15 cellular contexts compared by ENCODE assay signal in genomic region chr17:80917716-80918560, GRCh38.
"Had no signal": no experiment of that assay in that cellular context is flagged by ENCODE, and none has a peak within 500 bp of the region (broad histone marks: within the 10 kb centered on the region; RNA-seq: fewer than 3 reads in every experiment).

No MANE protein-coding gene starts in this region.

- H2AFZ ChIP-seq: hepatocyte had no signal

- H3K27me3 ChIP-seq: body of pancreas, hepatocyte, tibial nerve had no signal

- H3K4me1 ChIP-seq: body of pancreas, lower lobe of right lung had no signal

- H3K4me1 Mint-ChIP-seq: activated naive CD4-positive, alpha-beta T cell treated with anti-CD3 and anti-CD28 coated beads, Interleukin-2, amount 50 U/mL, for 24 hours; central memory CD8-positive, alpha-beta T cell; mesothelial cell of epicardium had no signal

- H3K9me3 ChIP-seq: body of pancreas, lower lobe of right lung, tibial nerve had no signal

- H3K27ac Mint-ChIP-seq: activated naive CD4-positive, alpha-beta T cell treated with anti-CD3 and anti-CD28 coated beads, Interleukin-2, amount 50 U/mL, for 24 hours; activated T-helper 1 cell treated with anti-CD3 and anti-CD28 coated beads, Interleukin-12 subunit alpha, Interleukin-12 subunit beta, Interleukin-2, Interleukin-4 antibody, amounts not matched to agents 30 ng/mL and 10 ng/mL and 1 ng/mL, durations not matched to agents 14 hours and 24 hours and 36 hours; dendritic cell treated with granulocyte-macrophage colony-stimulating factor and Interleukin-4, amounts not matched to agents 40 ng/mL and 50 ng/mL, for 4 days; mesothelial cell of epicardium had no signal

- H3K9me3 Mint-ChIP-seq: activated naive CD4-positive, alpha-beta T cell treated with anti-CD3 and anti-CD28 coated beads, Interleukin-2, amount 50 U/mL, for 24 hours; activated T-helper 1 cell treated with anti-CD3 and anti-CD28 coated beads, Interleukin-12 subunit alpha, Interleukin-12 subunit beta, Interleukin-2, Interleukin-4 antibody, amounts not matched to agents 30 ng/mL and 10 ng/mL and 1 ng/mL, durations not matched to agents 14 hours and 24 hours and 36 hours; central memory CD8-positive, alpha-beta T cell; dendritic cell treated with granulocyte-macrophage colony-stimulating factor and Interleukin-4, amounts not matched to agents 40 ng/mL and 50 ng/mL, for 4 days; effector memory CD8-positive, alpha-beta T cell; mesothelial cell of epicardium had no signal

- H3K4me3 ChIP-seq: body of pancreas, hepatocyte, lower lobe of right lung, tibial nerve had no signal

- H3K27ac ChIP-seq: body of pancreas, hepatocyte, lower lobe of right lung had no signal

- ATAC-seq: body of pancreas; effector memory CD8-positive, alpha-beta T cell; lower lobe of right lung; naive thymus-derived CD4-positive, alpha-beta T cell had no signal

- DNase-seq: activated CD4-positive, alpha-beta T cell treated with anti-CD3 and anti-CD28 coated beads for 1 hour; effector memory CD8-positive, alpha-beta T cell; kidney glomerular epithelial cell; lower lobe of right lung; naive thymus-derived CD4-positive, alpha-beta T cell; occipital lobe; SHP77 had no signal

- H3K4me3 Mint-ChIP-seq: activated naive CD4-positive, alpha-beta T cell treated with anti-CD3 and anti-CD28 coated beads, Interleukin-2, amount 50 U/mL, for 24 hours; activated T-helper 1 cell treated with anti-CD3 and anti-CD28 coated beads, Interleukin-12 subunit alpha, Interleukin-12 subunit beta, Interleukin-2, Interleukin-4 antibody, amounts not matched to agents 30 ng/mL and 10 ng/mL and 1 ng/mL, durations not matched to agents 14 hours and 24 hours and 36 hours; central memory CD8-positive, alpha-beta T cell; dendritic cell treated with granulocyte-macrophage colony-stimulating factor and Interleukin-4, amounts not matched to agents 40 ng/mL and 50 ng/mL, for 4 days; effector memory CD8-positive, alpha-beta T cell; mesothelial cell of epicardium; naive thymus-derived CD4-positive, alpha-beta T cell had no signal

- H3K4me2 ChIP-seq: hepatocyte had no signal

- H3K79me2 ChIP-seq: hepatocyte had no signal

- H3K27me3 Mint-ChIP-seq: activated naive CD4-positive, alpha-beta T cell treated with anti-CD3 and anti-CD28 coated beads, Interleukin-2, amount 50 U/mL, for 24 hours; central memory CD8-positive, alpha-beta T cell; dendritic cell treated with granulocyte-macrophage colony-stimulating factor and Interleukin-4, amounts not matched to agents 40 ng/mL and 50 ng/mL, for 4 days; effector memory CD8-positive, alpha-beta T cell; naive thymus-derived CD4-positive, alpha-beta T cell had no signal
